ENCODE assay signal across 14 cellular contexts in genomic region chr6:15280023-15280422, GRCh38. TPM values are rescaled to one million over a fixed set of nuclear protein-coding genes. Genes with fewer than 3 reads are reported as not detected.
DNase-seq lines count a peak whose midpoint lies in the region; ATAC-seq and TF ChIP-seq lines count a peak whose summit lies in the region.
"Had no signal": no experiment of that assay in that cellular context is flagged by ENCODE, and none has a peak within 500 bp of the region (broad histone marks: within the 10 kb centered on the region; RNA-seq: fewer than 3 reads in every experiment).

No MANE protein-coding gene starts in this region.

- peak; percentile 51 for DNase-seq in CD1c-positive myeloid dendritic cell (ENCODE audit: extremely low spot score)
- no peak for DNase-seq in T-cell
- DNase-seq in fibroblast of the aortic adventitia (ENCODE audit: low read depth): peak; percentile 84
- no peak for DNase-seq in NCI-H128 (lab: John Stamatoyannopoulos, UW; ENCODE audit: unreplicated experiment)
- DNase-seq in NCI-H2227 (lab: John Stamatoyannopoulos, UW; ENCODE audit: unreplicated experiment): no peak
- DNase-seq: NCI-H187; OCI-M1; stimulated activated naive CD4-positive, alpha-beta T cell treated with Interleukin-2 at 50 U/mL for 16 hours; T-helper 9 cell had no signal

- no peak overlapping the region for H3K4me3 ChIP-seq in fibroblast of the aortic adventitia (ENCODE audit: low read depth, low read length)
- H3K4me3 ChIP-seq: adrenal gland had no signal

- peaks cover 5% of the 10 kb centered on the region for H3K36me3 Mint-ChIP-seq in T-cell
- H3K36me3 Mint-ChIP-seq in nephron (ENCODE audit: low read depth): no peaks in the 10 kb centered on the region

- TF ChIP-seq CTCF in fibroblast of the aortic adventitia (IDR thresholded peaks at IDR 0.05; ENCODE audit: insufficient read depth, low read length) (no peak), nephron (IDR thresholded peaks at IDR 0.05; ENCODE audit: unreplicated experiment in 3 of 3) (no peak)

- POLR2A ChIA-PET in T-cell (lab: Charles Lee): no interaction called here

- peak overlapping the region; percentile 19 to 29 for H3K27ac Mint-ChIP-seq in T-cell
- peak overlapping the region; percentile 7 to 80 (median 48) for H3K27ac Mint-ChIP-seq in nephron

- no peak for ATAC-seq in T-cell (replicated peaks in 1 of 4)
- ATAC-seq in HG03571 (IDR thresholded peaks at IDR 0.05; ENCODE audit: unreplicated experiment): no peak
- ATAC-seq in GM21526 (IDR thresholded peaks at IDR 0.05; ENCODE audit: low FRiP score, unreplicated experiment): no peak

- CTCF ChIA-PET in T-cell (lab: Charles Lee): interaction anchor here in 1 of 2 donors (0.7 kb wide), 1 partner anchor 1434 kb away, joined by 3 read pairs; no protein-coding TSS in a partner anchor

- H3K27me3 Mint-ChIP-seq in T-cell: no peaks in the 10 kb centered on the region
- H3K27me3 Mint-ChIP-seq in nephron (ENCODE audit: low read depth): no peaks in the 10 kb centered on the region

- H3K9me3 Mint-ChIP-seq in T-cell (no peaks in the 10 kb centered on the region), nephron (no peaks in the 10 kb centered on the region)
- H3K9me3 Mint-ChIP-seq: neural crest cell had no signal

- H3K4me3 Mint-ChIP-seq in T-cell (no peak overlapping the region), nephron (peak overlapping the region in 1 of 3 experiments; percentile 9)
- H3K4me3 Mint-ChIP-seq: neural crest cell had no signal

- H3K4me1 Mint-ChIP-seq in T-cell (peaks cover 74 to 94% (median 82%) of the 10 kb centered on the region in 3 donors), nephron (peaks cover 65% of the 10 kb centered on the region)

RNA-seq across cellular contexts. Expression of gene JARID2, which starts 34.2 kb away (rescaled TPM):
- total RNA-seq in T-cell (10 to 100 TPM; 19.8 to 27.9 (median 21.6) TPM), fibroblast of the aortic adventitia (ENCODE audit: low replicate concordance) (2.9 and 8.3 TPM in 2 replicates)

Comparison
In these comparisons a context has a peak if more than half of its experiments do, and no peak if none do; other contexts are left out.
1. DNase-seq: peak in CD1c-positive myeloid dendritic cell (single experiment) and fibroblast of the aortic adventitia (single experiment); none in T-cell (0 of 34), NCI-H128 (single experiment) and NCI-H2227 (single experiment).